In genomic region chr4:134944115-134944514, GRCh38 we compare ENCODE assay signal across 5 cellular contexts.
"Had no signal": no experiment of that assay in that cellular context is flagged by ENCODE, and none has a peak within 500 bp of the region (broad histone marks: within the 10 kb centered on the region; RNA-seq: fewer than 3 reads in every experiment).

No MANE protein-coding gene starts in this region.

- ATAC-seq: K562 had no signal

- H2AFZ ChIP-seq: GM23248 had no signal

- H3K27ac ChIP-seq: GM23248 had no signal

- H3K27ac Mint-ChIP-seq: H9 had no signal

- DNase-seq: GM23248, H9, HCEC 1CT, IMR-90 had no signal

- H3K4me3 ChIP-seq: GM23248, K562 had no signal

- H3K4me3 Mint-ChIP-seq: H9 had no signal
